Comparison of ENCODE assay signal across 15 cellular contexts in genomic region chr6:106279179-106279578, GRCh38. TPM values are rescaled to one million over a fixed set of nuclear protein-coding genes. Genes with fewer than 3 reads are reported as not detected.
DNase-seq lines count a peak whose midpoint lies in the region; ATAC-seq and TF ChIP-seq lines count a peak whose summit lies in the region.
"Had no signal": no experiment of that assay in that cellular context is flagged by ENCODE, and none has a peak within 500 bp of the region (broad histone marks: within the 10 kb centered on the region; RNA-seq: fewer than 3 reads in every experiment).

No MANE protein-coding gene starts in this region.

- no peak overlapping the region for H3K4me3 ChIP-seq in GM23248
- H3K4me3 ChIP-seq in fibroblast of villous mesenchyme (ENCODE audit: low read depth, low read length), result no peak overlapping the region
- no peak overlapping the region for H3K4me3 ChIP-seq in prostate gland
- H3K4me3 ChIP-seq in H7 (ENCODE audit: insufficient read depth, low read depth, low read length), result no peak overlapping the region
- H3K4me3 ChIP-seq: thyroid gland had no signal

- H3K36me3 ChIP-seq in GM23248 (ENCODE audit: low read depth) (peaks cover 10% of the 10 kb centered on the region; the same call in 1 of the 2 replicates), prostate gland (no peaks in the 10 kb centered on the region), H7 (replicated peaks; ENCODE audit: control insufficient read depth, insufficient read depth, low read length) (0 out of 2 replicates have a peak, but pooled peaks cover 1% of the 10 kb centered on the region)
- H3K36me3 ChIP-seq: thyroid gland had no signal

- H3K27ac ChIP-seq in GM23248, result no peak overlapping the region
- H3K27ac ChIP-seq in prostate gland, result no peak overlapping the region
- H3K27ac ChIP-seq: thyroid gland had no signal

- H3K4me2 ChIP-seq in GM23248 (ENCODE audit: unreplicated experiment), result no peak overlapping the region

- no peaks in the 10 kb centered on the region for H4K20me1 ChIP-seq in GM23248 (ENCODE audit: insufficient read depth)

- peaks cover 48% of the 10 kb centered on the region for H3K79me2 ChIP-seq in GM23248 (ENCODE audit: insufficient read depth)

- H3K27me3 ChIP-seq in GM23248 (replicated peaks; ENCODE audit: insufficient read depth), result no peaks in the 10 kb centered on the region
- no peaks in the 10 kb centered on the region for H3K27me3 ChIP-seq in prostate gland (replicated peaks; ENCODE audit: insufficient read depth)
- no peaks in the 10 kb centered on the region for H3K27me3 ChIP-seq in H7 (ENCODE audit: control insufficient read depth, insufficient read depth, low read length)
- H3K27me3 ChIP-seq: thyroid gland had no signal

- no peaks in the 10 kb centered on the region for H3K9me3 ChIP-seq in GM23248 (ENCODE audit: low read depth)
- no peaks in the 10 kb centered on the region for H3K9me3 ChIP-seq in prostate gland
- H3K9me3 ChIP-seq: thyroid gland had no signal

- no peak for TF ChIP-seq CTCF in fibroblast of villous mesenchyme (IDR thresholded peaks at IDR 0.05; ENCODE audit: insufficient read depth, low read depth, low read length)
- TF ChIP-seq CTCF in prostate gland (IDR thresholded peaks at IDR 0.05), result no peak

- ATAC-seq in SK-N-SH treated with all-trans-retinoic acid at 6 μM for 48 hours (peak; percentile 69), GM18858 (IDR thresholded peaks at IDR 0.05; ENCODE audit: unreplicated experiment) (no peak)

- peaks cover 37% of the 10 kb centered on the region for H3K4me1 ChIP-seq in GM23248 (ENCODE audit: insufficient read depth)
- no peaks in the 10 kb centered on the region for H3K4me1 ChIP-seq in prostate gland (replicated peaks)

- peaks cover 17% of the 10 kb centered on the region for H3F3A ChIP-seq in GM23248 (ENCODE audit: insufficient read depth)

- DNase-seq in ACHN (peak; percentile 7), GM23248 (peak; percentile 25), fibroblast of villous mesenchyme (ENCODE audit: low read depth) (peak; percentile 72), prostate gland (ENCODE audit: low spot score) (no peak), mucosa of gallbladder (ENCODE audit: low spot score) (no peak), H7 (no peak)
- DNase-seq: activated CD4-positive, alpha-beta T cell treated with anti-CD3 and anti-CD28 coated beads, Interleukin-2, amount 50 U/mL, for 4 hours; kidney; NCI-H524; posterior cingulate gyrus; RPMI8226; stimulated activated CD4-positive, alpha-beta T cell treated with anti-CD3 and anti-CD28 coated beads, Interleukin-15, amount 100 ng/mL, for 24 hours; thyroid gland had no signal

- in situ Hi-C loops in ACHN (cut with HindIII; ENCODE audit: low pct_ligation_motif_present, low pct_unique_long_range_greater_than_20kb, low sequenced_read_pairs), result no loop called here
- in situ Hi-C loops in GM23248 (cut with MboI), result loop anchor here (25.0 kb wide), 1 partner anchor 792 kb away; no protein-coding TSS in a partner anchor

- no peak overlapping the region for H3K9ac ChIP-seq in GM23248

- no peak overlapping the region for H2AFZ ChIP-seq in GM23248

- intact Hi-C loops in prostate gland (cut with DNase I), result no loop called here

- H3K9me2 ChIP-seq in GM23248 (ENCODE audit: insufficient read depth), result no peaks in the 10 kb centered on the region

- 46 to 53% methylated on average over 1 of the region's 1 CpG for WGBS in GM23248 (ENCODE audit: low coverage in 1 of 2, low lambda C conversion rate in 2 of 2, missing lambda C conversion rate in 2 of 2), 2 experiments
- 80% methylated on average over 1 of the region's 1 CpG for WGBS in prostate gland

- TF ChIP-seq POLR2A in prostate gland (IDR thresholded peaks at IDR 0.05), result no peak

TF ChIP-seq in SK-N-SH treated with all-trans-retinoic acid at 6 μM for 48 hours, 23 proteins besides CTCF, POLR2A, EP300 and RAD21 (continues in another document):
- no peak for TF ChIP-seq PATZ1 (CRISPR knock-in tag; IDR thresholded peaks at IDR 0.05; ENCODE audit: borderline replicate concordance)
- TF ChIP-seq ZFP30 (CRISPR knock-in tag; IDR thresholded peaks at IDR 0.05), result no peak
- TF ChIP-seq BACH2 (CRISPR knock-in tag; IDR thresholded peaks at IDR 0.05; ENCODE audit: borderline replicate concordance), result no peak
- no peak for TF ChIP-seq PPARA (CRISPR knock-in tag; IDR thresholded peaks at IDR 0.05; ENCODE audit: borderline replicate concordance)
- no peak for TF ChIP-seq ZC3H10 (CRISPR knock-in tag; IDR thresholded peaks at IDR 0.05)
- TF ChIP-seq OSR1 (CRISPR knock-in tag; IDR thresholded peaks at IDR 0.05), result no peak
- no peak for TF ChIP-seq ZNF565 (CRISPR knock-in tag; conservative IDR thresholded peaks at IDR 0.05; ENCODE audit: low read depth)
- no peak for TF ChIP-seq ZNF8 (CRISPR knock-in tag; IDR thresholded peaks at IDR 0.05)
- no peak for TF ChIP-seq GLIS3 (CRISPR knock-in tag; IDR thresholded peaks at IDR 0.05)
- TF ChIP-seq ESRRG (CRISPR knock-in tag; IDR thresholded peaks at IDR 0.05), result no peak
- TF ChIP-seq SNAI2 (CRISPR knock-in tag; IDR thresholded peaks at IDR 0.05), result no peak
- no peak for TF ChIP-seq CSRNP3 (CRISPR knock-in tag; IDR thresholded peaks at IDR 0.05)
- TF ChIP-seq ZNF70 (CRISPR knock-in tag; IDR thresholded peaks at IDR 0.05), result no peak
- TF ChIP-seq, protein P1, sequence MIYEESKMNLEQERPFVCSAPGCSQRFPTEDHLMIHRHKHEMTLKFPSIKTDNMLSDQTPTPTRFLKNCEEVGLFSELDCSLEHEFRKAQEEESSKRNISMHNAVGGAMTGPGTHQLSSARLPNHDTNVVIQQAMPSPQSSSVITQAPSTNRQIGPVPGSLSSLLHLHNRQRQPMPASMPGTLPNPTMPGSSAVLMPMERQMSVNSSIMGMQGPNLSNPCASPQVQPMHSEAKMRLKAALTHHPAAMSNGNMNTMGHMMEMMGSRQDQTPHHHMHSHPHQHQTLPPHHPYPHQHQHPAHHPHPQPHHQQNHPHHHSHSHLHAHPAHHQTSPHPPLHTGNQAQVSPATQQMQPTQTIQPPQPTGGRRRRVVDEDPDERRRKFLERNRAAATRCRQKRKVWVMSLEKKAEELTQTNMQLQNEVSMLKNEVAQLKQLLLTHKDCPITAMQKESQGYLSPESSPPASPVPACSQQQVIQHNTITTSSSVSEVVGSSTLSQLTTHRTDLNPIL (CRISPR knock-in tag; IDR thresholded peaks at IDR 0.05; ENCODE audit: low read depth), result no peak
- TF ChIP-seq, protein P2, sequence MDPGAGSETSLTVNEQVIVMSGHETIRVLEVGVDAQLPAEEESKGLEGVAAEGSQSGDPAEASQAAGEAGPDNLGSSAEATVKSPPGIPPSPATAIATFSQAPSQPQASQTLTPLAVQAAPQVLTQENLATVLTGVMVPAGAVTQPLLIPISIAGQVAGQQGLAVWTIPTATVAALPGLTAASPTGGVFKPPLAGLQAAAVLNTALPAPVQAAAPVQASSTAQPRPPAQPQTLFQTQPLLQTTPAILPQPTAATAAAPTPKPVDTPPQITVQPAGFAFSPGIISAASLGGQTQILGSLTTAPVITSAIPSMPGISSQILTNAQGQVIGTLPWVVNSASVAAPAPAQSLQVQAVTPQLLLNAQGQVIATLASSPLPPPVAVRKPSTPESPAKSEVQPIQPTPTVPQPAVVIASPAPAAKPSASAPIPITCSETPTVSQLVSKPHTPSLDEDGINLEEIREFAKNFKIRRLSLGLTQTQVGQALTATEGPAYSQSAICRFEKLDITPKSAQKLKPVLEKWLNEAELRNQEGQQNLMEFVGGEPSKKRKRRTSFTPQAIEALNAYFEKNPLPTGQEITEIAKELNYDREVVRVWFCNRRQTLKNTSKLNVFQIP (CRISPR knock-in tag; IDR thresholded peaks at IDR 0.05; ENCODE audit: borderline replicate concordance, low read depth), result no peak
- TF ChIP-seq ZFP3 (CRISPR knock-in tag; IDR thresholded peaks at IDR 0.05), result no peak
- TF ChIP-seq ISL1 (CRISPR knock-in tag; IDR thresholded peaks at IDR 0.05), result no peak

RNA-seq across cellular contexts. Expression of gene ATG5, which starts 46.4 kb away (rescaled TPM):
- 39.4 and 46.2 TPM in 2 replicates for total RNA-seq in GM23248 (2014; rRNA removed; shearing (Covaris generic))
- 44.2 and 45.2 TPM in 2 replicates for polyA plus RNA-seq in GM23248 (2016; fragmentation: Nextera tagmentation; extraction: Ambion mirVana)
- total RNA-seq in fibroblast of villous mesenchyme, result 49.3 and 62.6 TPM in 2 replicates
- total RNA-seq in prostate gland, result 10 to 100 TPM; 31.9 to 34.3 TPM
- total RNA-seq in mucosa of gallbladder, result 29.7 TPM
- 37.5 and 47.3 TPM in 2 replicates for total RNA-seq in H7 (2014; rRNA removed; shearing (Covaris generic))

Comparison
In these comparisons a context has a peak if more than half of its experiments do, and no peak if none do; other contexts are left out.
1. DNase-seq: peak in ACHN (single experiment), GM23248 (single experiment) and fibroblast of villous mesenchyme (single experiment); none in prostate gland (single experiment), mucosa of gallbladder (single experiment) and H7 (single experiment).